18 cellular contexts compared by ENCODE assay signal in the genomic region with DNA sequence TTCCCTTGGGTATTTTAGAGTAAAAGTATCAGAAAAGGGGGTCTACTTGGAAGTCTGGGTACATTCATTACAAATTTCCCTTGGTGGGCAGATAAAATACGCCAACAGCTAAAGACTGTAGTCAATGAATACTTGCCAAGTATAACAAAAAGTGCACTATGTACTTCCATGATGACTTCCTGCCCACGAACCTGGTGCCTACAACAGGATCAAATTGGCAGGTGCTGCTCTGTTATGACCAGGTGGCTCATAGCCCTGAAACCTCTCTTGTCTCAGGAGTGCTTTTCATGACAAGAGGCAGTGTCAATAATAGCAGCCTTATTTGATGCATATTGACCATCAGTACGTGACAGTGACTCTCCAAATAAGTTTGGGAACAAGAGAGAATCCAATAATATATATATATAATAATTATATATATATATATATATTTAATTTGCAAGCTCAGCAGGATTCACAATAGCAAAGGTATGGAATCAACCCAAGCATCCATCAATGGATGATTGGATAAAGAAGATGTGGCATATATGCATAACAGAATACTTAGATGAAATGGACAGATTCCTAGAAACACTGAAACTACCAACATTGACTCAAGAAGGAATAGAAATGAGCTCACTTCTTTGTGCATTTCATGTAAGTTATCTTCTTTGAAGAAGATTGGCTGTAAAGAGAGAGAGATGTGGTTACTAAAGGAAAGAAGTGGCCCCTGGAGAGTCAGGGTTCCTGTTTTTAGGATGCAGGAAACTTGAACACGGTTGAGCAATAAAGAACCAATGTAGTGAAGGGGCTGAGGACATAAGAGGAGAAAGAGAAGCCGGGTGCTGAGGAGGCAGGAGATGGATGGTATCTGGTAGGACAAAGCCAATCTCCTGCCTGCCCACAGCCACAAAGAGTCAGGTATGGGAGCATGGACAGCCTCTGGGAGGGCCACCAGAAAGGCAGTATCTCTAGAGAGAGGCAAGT. TPM values are rescaled to one million over a fixed set of nuclear protein-coding genes. Genes with fewer than 3 reads are reported as not detected.
DNase-seq lines count a peak whose midpoint lies in the region; ATAC-seq and TF ChIP-seq lines count a peak whose summit lies in the region.
"Had no signal": no experiment of that assay in that cellular context is flagged by ENCODE, and none has a peak within 500 bp of the region (broad histone marks: within the 10 kb centered on the region; RNA-seq: fewer than 3 reads in every experiment).

No MANE protein-coding gene starts in this region.

- no peaks in the 10 kb centered on the region for H3K36me3 ChIP-seq in thyroid gland
- H3K36me3 ChIP-seq: BE2C, HAP-1, left lung, tibial nerve, WERI-Rb-1 had no signal

- TF ChIP-seq POLR2A in thyroid gland (IDR thresholded peaks at IDR 0.05) = no peak

- TF ChIP-seq CTCF in thyroid gland (IDR thresholded peaks at IDR 0.05) = no peak

- H3K4me3 ChIP-seq in thyroid gland (replicated peaks in 1 of 3) = no peak overlapping the region
- H3K4me3 ChIP-seq: HAP-1, left lung, tibial nerve had no signal

- intact Hi-C loops in thyroid gland (cut with DNase I) = no loop called here

- no peaks in the 10 kb centered on the region for H3K27me3 ChIP-seq in thyroid gland
- H3K27me3 ChIP-seq: left lung, tibial nerve had no signal

- H3K4me1 ChIP-seq in thyroid gland = no peaks in the 10 kb centered on the region
- H3K4me1 ChIP-seq: BE2C, HAP-1, left lung, tibial nerve had no signal

- DNase-seq in GF-D8 (lab: John Stamatoyannopoulos, UW) = peak; percentile 48
- peak; percentile 51 for DNase-seq in NCI-H1105 (lab: John Stamatoyannopoulos, UW)
- DNase-seq in NCI-H774 (lab: John Stamatoyannopoulos, UW) = peak; percentile 74
- no peak for DNase-seq in left lobe of liver (ENCODE audit: low spot score)
- no peak for DNase-seq in thyroid gland
- DNase-seq: activated CD8-positive, alpha-beta memory T cell treated with anti-CD3 and anti-CD28 coated beads for 24 hours; BE2C; left lung; nucleus accumbens; retina; stimulated activated CD4-positive, alpha-beta T cell treated with anti-CD3 and anti-CD28 coated beads, Interleukin-12 subunit alpha, Interleukin-12 subunit beta, amount 100 ng/mL, for 4 hours; WERI-Rb-1 had no signal

- H3K27ac ChIP-seq in thyroid gland = no peak overlapping the region
- H3K27ac ChIP-seq: left lung, tibial nerve, WERI-Rb-1 had no signal

- ATAC-seq in left lobe of liver (peak; percentile 21), HG02623 (IDR thresholded peaks at IDR 0.05; ENCODE audit: unreplicated experiment) (no peak), HG03095 (IDR thresholded peaks at IDR 0.05; ENCODE audit: unreplicated experiment) (no peak)
- ATAC-seq: esophagus mucosa; left lung; stimulated activated memory B cell treated with anti-CD40 and anti-IgM and Interleukin-4, amounts not matched to agents 10 μg/mL and 1 μg/mL and 100 μg/mL, for 72 hours had no signal

- H3K9me3 ChIP-seq in thyroid gland = no peaks in the 10 kb centered on the region
- H3K9me3 ChIP-seq: BE2C, HAP-1, left lung, tibial nerve had no signal

- WGBS in thyroid gland, 2 donors = 69 to 70% methylated on average over 5 of the region's 5 CpGs

RNA-seq across cellular contexts. Expression of a gene that starts 52.0 kb away (rescaled TPM):
- total RNA-seq in left lobe of liver = 4.4 TPM
- 10 to 100 TPM; 15.3 to 22.7 (median 19.6) TPM for total RNA-seq in thyroid gland

Comparison
In these comparisons a context has a peak if more than half of its experiments do, and no peak if none do; other contexts are left out.
1. DNase-seq: peak in GF-D8 (single experiment), NCI-H1105 (single experiment) and NCI-H774 (single experiment); none in left lobe of liver (single experiment) and thyroid gland (0 of 2).